In the genomic region with DNA sequence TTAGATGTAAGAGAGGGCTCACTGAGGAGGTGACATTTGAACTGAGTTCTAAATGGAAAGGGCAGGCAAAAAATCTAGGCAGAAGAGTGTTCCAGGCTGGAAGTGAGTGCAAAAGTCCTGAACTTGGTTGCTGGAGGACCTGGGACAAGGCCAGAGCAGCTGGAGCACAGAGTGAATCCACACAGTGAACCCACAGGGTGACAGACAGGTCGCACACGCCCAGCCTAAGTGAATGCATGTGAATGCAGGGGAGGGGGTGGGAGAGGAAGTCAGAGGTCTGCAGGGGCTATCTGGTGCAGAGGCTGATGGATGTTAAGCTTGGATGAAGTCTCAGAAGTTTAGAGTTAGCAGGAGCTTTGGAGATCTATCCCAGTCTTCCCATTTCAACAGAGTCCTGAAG, we compare ENCODE assay signal across 7 cellular contexts. TPM values are rescaled to one million over a fixed set of nuclear protein-coding genes. Genes with fewer than 3 reads are reported as not detected.
DNase-seq lines count a peak whose midpoint lies in the region; ATAC-seq and TF ChIP-seq lines count a peak whose summit lies in the region.

No MANE protein-coding gene starts in this region.

- H3K27me3 ChIP-seq in H9 (ENCODE audit: insufficient read depth, low read length) = no peaks in the 10 kb centered on the region; the same call in 1 of the 2 replicates

- no peak overlapping the region for H2AK5ac ChIP-seq in H9 (ENCODE audit: insufficient read length, low read length)

- H3K23ac ChIP-seq in H9 (ENCODE audit: insufficient read length, low read depth, low read length) = no peak overlapping the region

- no peak overlapping the region for H2BK12ac ChIP-seq in H9 (ENCODE audit: insufficient read length, low read depth, low read length)

- no peaks in the 10 kb centered on the region; a peak in 2 of 5 replicates for H3K9me3 Mint-ChIP-seq in H9

- no CpG with 5 or more reads among the region's 2 CpGs for WGBS in H9 (ENCODE audit: extremely low coverage, insufficient read length, low lambda C conversion rate)

- H3K4me3 ChIP-seq in SK-N-MC (peak overlapping the region; percentile 78), fibroblast of the aortic adventitia (ENCODE audit: low read depth, low read length) (peak overlapping the region; percentile 84), skeletal muscle cell (ENCODE audit: low read depth, low read length) (peak overlapping the region; percentile 68)

- no peaks in the 10 kb centered on the region for H3K9me3 ChIP-seq in H9 (ENCODE audit: control insufficient read depth, low read depth, low read length)
- no peaks in the 10 kb centered on the region for H3K9me3 ChIP-seq in SK-N-MC (ENCODE audit: low read depth, low read length)

- no peak overlapping the region for H3T11ph ChIP-seq in H9 (ENCODE audit: low read length)

- H2AFZ ChIP-seq in H9 (ENCODE audit: low read length) = no peak overlapping the region

- H3K9ac ChIP-seq in H9 (ENCODE audit: extremely low read depth, insufficient read length, low read length) (no peak overlapping the region), SK-N-MC (ENCODE audit: insufficient read length) (no peak overlapping the region)

- H2BK15ac ChIP-seq in H9 (ENCODE audit: low read depth, low read length) = no peak overlapping the region

- no peak overlapping the region for H3K18ac ChIP-seq in H9 (ENCODE audit: insufficient read length, low read depth, low read length)

- H3K23me2 ChIP-seq in H9 (ENCODE audit: insufficient read length, low read depth, low read length, poor library complexity, severe bottlenecking) = peaks cover 14% of the 10 kb centered on the region

- no peak overlapping the region for H2BK5ac ChIP-seq in H9 (ENCODE audit: insufficient read length, low read length)

- peak overlapping the region; percentile 87 for H3K4me2 ChIP-seq in H9 (ENCODE audit: insufficient read depth, insufficient read length, low read length)

- H3K79me1 ChIP-seq in H9 (ENCODE audit: insufficient read depth, low read depth, low read length, poor library complexity, severe bottlenecking) = no peaks in the 10 kb centered on the region

- DNase-seq in H9 (no peak), SK-N-MC (ENCODE audit: low read depth, low spot score) (no peak), fibroblast of the aortic adventitia (ENCODE audit: low read depth) (no peak), skeletal muscle cell (ENCODE audit: low read depth) (no peak), NCI-H2107 (lab: John Stamatoyannopoulos, UW) (no peak)
- DNase-seq in stimulated activated CD4-positive, alpha-beta T cell treated with anti-CD3 and anti-CD28 coated beads, Interleukin-4, amount 100 ng/mL, for 4 hours = no peak

- no peak overlapping the region for H2BK20ac ChIP-seq in H9 (ENCODE audit: low read depth, low read length, poor library complexity, severe bottlenecking)

- no peak overlapping the region for H3K56ac ChIP-seq in H9 (ENCODE audit: insufficient read length, low read depth, low read length)

- H3K4ac ChIP-seq in H9 (ENCODE audit: low read depth, low read length) = no peak overlapping the region

- no peak overlapping the region for H4K91ac ChIP-seq in H9 (ENCODE audit: insufficient read length, low read depth, low read length)

- H3K27me3 Mint-ChIP-seq in H9 (ENCODE audit: low read depth) = peaks cover 24% of the 10 kb centered on the region

- H3K4me1 ChIP-seq in H9 (ENCODE audit: insufficient read depth, low read length) = peaks cover 3% of the 10 kb centered on the region; the same call in 1 of the 2 replicates

- 0 out of 7 replicates have a peak overlapping the region, but pooled peaks of 1 of the 3 experiments have one; percentile 6 for H3K27ac Mint-ChIP-seq in H9

- no peak overlapping the region for H4K8ac ChIP-seq in H9 (replicated peaks; ENCODE audit: insufficient read length, low read depth, low read length)

- H3K4me3 Mint-ChIP-seq in H9 = peak overlapping the region; percentile 87 to 93

- H4K5ac ChIP-seq in H9 (ENCODE audit: insufficient read length, low read depth, low read length) = no peak overlapping the region

- H3K79me2 ChIP-seq in H9 (ENCODE audit: insufficient read depth, low read length) = peaks cover 9% of the 10 kb centered on the region; the same call in 1 of the 2 replicates

- H3K36me3 Mint-ChIP-seq in H9 (ENCODE audit: insufficient read depth in 1 of 3, low read depth in 3 of 3) = peaks cover 7 to 22% (median 14%) of the 10 kb centered on the region in 3 experiments

- no peak for ATAC-seq in HG02870 (IDR thresholded peaks at IDR 0.05; ENCODE audit: unreplicated experiment)

- H3K27ac ChIP-seq in H9 (ENCODE audit: insufficient read length, low read depth, low read length) (no peak overlapping the region), SK-N-MC (no peak overlapping the region)

- peaks cover 17% of the 10 kb centered on the region for H3K36me3 ChIP-seq in SK-N-MC (ENCODE audit: insufficient read depth, low read length)

- no peak overlapping the region for H2BK120ac ChIP-seq in H9 (ENCODE audit: low read depth, low read length, poor library complexity, severe bottlenecking)

- TF ChIP-seq CTCF in H9 (conservative IDR thresholded peaks at IDR 0.05) = no peak
- no peak for TF ChIP-seq CTCF in fibroblast of the aortic adventitia (IDR thresholded peaks at IDR 0.05; ENCODE audit: insufficient read depth, low read length)

- no peaks in the 10 kb centered on the region for H4K20me1 ChIP-seq in H9 (ENCODE audit: control insufficient read depth, insufficient read depth, insufficient read length)

- H3K14ac ChIP-seq in H9 (ENCODE audit: insufficient read depth, low read length) = no peak overlapping the region

- H3K4me1 Mint-ChIP-seq in H9 = peaks cover 23 to 30% of the 10 kb centered on the region in 2 experiments

RNA-seq across cellular contexts. Expression of gene TTF1, which starts 0.6 kb away (rescaled TPM):
- total RNA-seq in H9 (2021) (24.2 and 26.9 TPM in 2 replicates), fibroblast of the aortic adventitia (ENCODE audit: low replicate concordance) (10.6 and 17.8 TPM in 2 replicates)

RNA-seq across cellular contexts. Expression of gene CFAP77, which starts 2.8 kb away (rescaled TPM):
- total RNA-seq in H9 (2021) (0.72 and 0.86 TPM in 2 replicates), fibroblast of the aortic adventitia (ENCODE audit: low replicate concordance) (not detected in 2 replicates)

RNA-seq across cellular contexts. Expression of gene SETX, which starts 52.4 kb away (rescaled TPM):
- 43.1 and 44.3 TPM in 2 replicates for total RNA-seq in H9 (2021)
- total RNA-seq in fibroblast of the aortic adventitia (ENCODE audit: low replicate concordance) = 85.0 and 100 TPM in 2 replicates
